In genomic region chr5:179150011-179150410, GRCh38 we compare ENCODE assay signal across 25 cellular contexts.
"Had no signal": no experiment of that assay in that cellular context is flagged by ENCODE, and none has a peak within 500 bp of the region (broad histone marks: within the 10 kb centered on the region; RNA-seq: fewer than 3 reads in every experiment).

No MANE protein-coding gene starts in this region.

- DNase-seq: activated B cell treated with CpG ODN at 0.5 μM for 24 hours; activated CD4-positive, alpha-beta memory T cell treated with anti-CD3 and anti-CD28 coated beads, Interleukin-2, amount 10 ng/mL, durations not matched to agents 7 days and 5 days; activated CD4-positive, alpha-beta T cell treated with anti-CD3 and anti-CD28 coated beads, Interleukin-2, amount 10 ng/mL, durations not matched to agents 7 days and 5 days; activated gamma-delta T cell; activated naive CD4-positive, alpha-beta T cell treated with anti-CD3 and anti-CD28 coated beads, Interleukin-2, amount 50 U/mL, for 16 hours; activated naive CD8-positive, alpha-beta T cell treated with anti-CD3 and anti-CD28 coated beads, Interleukin-2, amount 10 ng/mL, durations not matched to agents 7 days and 5 days; activated T-cell treated with anti-CD3 and anti-CD28 coated beads for 4 hours; activated T-cell treated with anti-CD3 and anti-CD28 coated beads, Interleukin-2, amount 50 U/mL, for 48 hours; anterior cingulate cortex; MV-4-11; NCI-H1092 treated with DMSO at 0.1 percent for 48 hours; NCI-H1436; NCI-H187; NCI-H2081; NCI-H510A treated with DMSO at 0.1 percent for 48 hours; NCI-H69; PC-3; SIG-M5; T-helper 17 cell; T-helper 9 cell had no signal

- H3K27me3 ChIP-seq: adrenal gland, breast epithelium had no signal

- H3K4me2 ChIP-seq: KMS-11 had no signal

- H3K9me3 ChIP-seq: adrenal gland, breast epithelium had no signal

- H3K27ac ChIP-seq: adrenal gland, breast epithelium, KMS-11 had no signal

- H3K4me3 ChIP-seq: adrenal gland, breast epithelium had no signal

- H3K4me1 ChIP-seq: adrenal gland, breast epithelium had no signal

- H3K36me3 ChIP-seq: adrenal gland, breast epithelium had no signal

- H3K9ac ChIP-seq: KMS-11 had no signal

- ATAC-seq: activated T-helper 17 cell treated with anti-CD3 and anti-CD28 coated beads, Interleukin-2, amount 50 U/mL, for 72 hours; HepG2; PC-3; T-helper 17 cell had no signal
